ENCODE assay signal across 19 cellular contexts in the genomic region with DNA sequence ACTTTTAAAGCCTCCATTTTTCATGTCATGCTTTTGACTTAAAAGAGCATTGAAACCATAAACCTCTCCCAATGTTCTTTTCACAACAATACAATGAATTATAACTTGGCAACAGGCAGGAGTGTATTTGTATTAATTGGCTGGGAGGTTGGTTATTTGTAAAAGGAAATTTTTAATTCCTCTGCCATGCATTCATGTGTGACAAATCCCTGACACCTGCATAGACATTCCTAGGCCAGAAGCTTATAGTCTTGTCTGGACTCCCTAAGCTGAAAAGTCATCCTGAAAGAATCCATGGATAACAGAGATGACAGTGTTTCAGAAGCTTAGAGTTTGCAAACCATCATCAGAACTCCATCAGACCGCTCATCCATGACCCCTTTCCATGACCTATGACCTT.
DNase-seq lines count a peak whose midpoint lies in the region; ATAC-seq, FAIRE-seq and TF ChIP-seq lines count a peak whose summit lies in the region.
"Had no signal": no experiment of that assay in that cellular context is flagged by ENCODE, and none has a peak within 500 bp of the region (broad histone marks: within the 10 kb centered on the region; RNA-seq: fewer than 3 reads in every experiment).

No MANE protein-coding gene starts in this region.

- no peak overlapping the region for H2AFZ ChIP-seq in neural progenitor cell (replicated peaks)
- H2AFZ ChIP-seq: GM23338 had no signal

- no peaks in the 10 kb centered on the region for H3K9me2 ChIP-seq in DOHH2 (replicated peaks; ENCODE audit: control insufficient read depth, low read length)

- H3K4me1 Mint-ChIP-seq in neural progenitor cell (peaks cover 10% of the 10 kb centered on the region), CD14-positive monocyte (peaks cover 41% of the 10 kb centered on the region)

- H3K4me3 ChIP-seq in DOHH2 (ENCODE audit: low read length): peak overlapping the region; percentile 62
- H3K4me3 ChIP-seq in bronchial epithelial cell (ENCODE audit: low read depth, low read length): no peak overlapping the region
- H3K4me3 ChIP-seq in neural progenitor cell: no peak overlapping the region
- H3K4me3 ChIP-seq: GM23338 had no signal

- H3K9ac ChIP-seq in neural progenitor cell: no peak overlapping the region

- DNase-seq in M059J (ENCODE audit: low read depth): peak; percentile 55
- peak; percentile 73 for DNase-seq in bronchial epithelial cell (ENCODE audit: low read depth)
- peak; percentile 22 for DNase-seq in neural progenitor cell (ENCODE audit: low spot score)
- DNase-seq in NCI-H2171 (lab: John Stamatoyannopoulos, UW): no peak
- no peak for DNase-seq in CD14-positive monocyte (ENCODE audit: low spot score)
- DNase-seq: activated B cell treated with CpG ODN at 0.5 μM for 24 hours; activated CD8-positive, alpha-beta T cell treated with anti-CD3 and anti-CD28 coated beads, Interleukin-2, amount 10 ng/mL, durations not matched to agents 7 days and 5 days; AML-193; Calu3; effector memory CD8-positive, alpha-beta T cell; KG1; left cardiac atrium; NCI-H146; SHP77; T-helper 2 cell had no signal

- no peak overlapping the region for H3K4me3 Mint-ChIP-seq in neural progenitor cell
- no peak overlapping the region for H3K4me3 Mint-ChIP-seq in CD14-positive monocyte
- H3K4me3 Mint-ChIP-seq: activated B cell treated with CpG ODN at 0.5 μM for 24 hours; activated CD8-positive, alpha-beta T cell treated with anti-CD3 and anti-CD28 coated beads, Interleukin-2, amount 10 ng/mL, durations not matched to agents 7 days and 5 days; effector memory CD8-positive, alpha-beta T cell; GM23338 had no signal

- H3K27ac Mint-ChIP-seq in neural progenitor cell (no peak overlapping the region), CD14-positive monocyte (no peak overlapping the region)
- H3K27ac Mint-ChIP-seq: activated B cell treated with CpG ODN at 0.5 μM for 24 hours; activated CD8-positive, alpha-beta T cell treated with anti-CD3 and anti-CD28 coated beads, Interleukin-2, amount 10 ng/mL, durations not matched to agents 7 days and 5 days; effector memory CD8-positive, alpha-beta T cell; GM23338 had no signal

- H3K27ac ChIP-seq in DOHH2 (ENCODE audit: low read depth, low read length) (peak overlapping the region; percentile 31), neural progenitor cell (no peak overlapping the region)
- H3K27ac ChIP-seq: HL-60 had no signal

- H3K9me3 Mint-ChIP-seq in neural progenitor cell (no peaks in the 10 kb centered on the region), CD14-positive monocyte (no peaks in the 10 kb centered on the region)
- H3K9me3 Mint-ChIP-seq: activated B cell treated with CpG ODN at 0.5 μM for 24 hours; effector memory CD8-positive, alpha-beta T cell; GM23338 had no signal

- no peaks in the 10 kb centered on the region for H3K9me3 ChIP-seq in DOHH2 (ENCODE audit: control insufficient read depth, insufficient read depth, low read length)
- no peaks in the 10 kb centered on the region for H3K9me3 ChIP-seq in neural progenitor cell (ENCODE audit: low read depth)

- H3F3A ChIP-seq in DOHH2 (ENCODE audit: control insufficient read depth, insufficient read depth) (0 out of 2 replicates have a peak, but pooled peaks cover 8% of the 10 kb centered on the region), neural progenitor cell (ENCODE audit: low read depth) (no peaks in the 10 kb centered on the region)

- peak overlapping the region; percentile 66 for H3K4me2 ChIP-seq in DOHH2 (ENCODE audit: low read length)
- no peak overlapping the region for H3K4me2 ChIP-seq in neural progenitor cell
- H3K4me2 ChIP-seq: GM23338 had no signal

- H3K79me2 ChIP-seq in DOHH2 (ENCODE audit: control insufficient read depth, low read length) (peaks cover 45% of the 10 kb centered on the region), neural progenitor cell (ENCODE audit: low read depth) (no peaks in the 10 kb centered on the region)

- H4K20me1 ChIP-seq in DOHH2 (ENCODE audit: control insufficient read depth, insufficient read depth, low read depth, low read length) (no peaks in the 10 kb centered on the region), neural progenitor cell (ENCODE audit: low read depth) (no peaks in the 10 kb centered on the region)

- intact Hi-C loops in CD14-positive monocyte (cut with micrococcal nuclease): no loop called here

- H3K4me1 ChIP-seq in DOHH2 (ENCODE audit: control insufficient read depth, low read length) (peaks cover 97% of the 10 kb centered on the region), neural progenitor cell (peaks cover 7% of the 10 kb centered on the region)

- ATAC-seq in HG03139 (IDR thresholded peaks at IDR 0.05; ENCODE audit: unreplicated experiment): no peak
- ATAC-seq: activated CD8-positive, alpha-beta T cell treated with anti-CD3 and anti-CD28 coated beads, Interleukin-2, amount 10 ng/mL, durations not matched to agents 7 days and 5 days; effector memory CD8-positive, alpha-beta T cell; GM23338; left cardiac atrium had no signal

- H3K27me3 Mint-ChIP-seq in neural progenitor cell (ENCODE audit: insufficient read depth, low read depth) (no peaks in the 10 kb centered on the region), CD14-positive monocyte (ENCODE audit: low read depth in 3 of 3) (no peaks in the 10 kb centered on the region)
- H3K27me3 Mint-ChIP-seq: activated B cell treated with CpG ODN at 0.5 μM for 24 hours; effector memory CD8-positive, alpha-beta T cell had no signal

- no peaks in the 10 kb centered on the region for H3K27me3 ChIP-seq in DOHH2 (ENCODE audit: control insufficient read depth, low read length)
- no peaks in the 10 kb centered on the region for H3K27me3 ChIP-seq in bronchial epithelial cell (ENCODE audit: control insufficient read depth, insufficient read depth, low read length)
- no peaks in the 10 kb centered on the region for H3K27me3 ChIP-seq in neural progenitor cell

- H3K36me3 Mint-ChIP-seq in neural progenitor cell (no peaks in the 10 kb centered on the region), CD14-positive monocyte (no peaks in the 10 kb centered on the region)

- TF ChIP-seq CTCF in DOHH2 (IDR thresholded peaks at IDR 0.05; ENCODE audit: low read depth, low read length, poor library complexity, severe bottlenecking) (no peak), bronchial epithelial cell (IDR thresholded peaks at IDR 0.05; ENCODE audit: insufficient read depth, low read length, severe bottlenecking) (no peak), neural progenitor cell (IDR thresholded peaks at IDR 0.05) (no peak), CD14-positive monocyte (IDR thresholded peaks at IDR 0.05) (no peak)

- peaks cover 8% of the 10 kb centered on the region; the same call in 1 of the 2 replicates for H3K36me3 ChIP-seq in DOHH2 (ENCODE audit: control insufficient read depth, low read length)
- H3K36me3 ChIP-seq in bronchial epithelial cell (ENCODE audit: control insufficient read depth, insufficient read depth, low read length): no peaks in the 10 kb centered on the region
- no peaks in the 10 kb centered on the region for H3K36me3 ChIP-seq in neural progenitor cell

- FAIRE-seq in bronchial epithelial cell (lab: Jason Lieb, UNC): no peak

Comparison
In these comparisons a context has a peak if more than half of its experiments do, and no peak if none do; other contexts are left out.
1. DNase-seq: peak in M059J (single experiment), bronchial epithelial cell (single experiment) and neural progenitor cell (single experiment); none in NCI-H2171 (single experiment) and CD14-positive monocyte (single experiment).